26 cellular contexts compared by ENCODE assay signal in the genomic region with DNA sequence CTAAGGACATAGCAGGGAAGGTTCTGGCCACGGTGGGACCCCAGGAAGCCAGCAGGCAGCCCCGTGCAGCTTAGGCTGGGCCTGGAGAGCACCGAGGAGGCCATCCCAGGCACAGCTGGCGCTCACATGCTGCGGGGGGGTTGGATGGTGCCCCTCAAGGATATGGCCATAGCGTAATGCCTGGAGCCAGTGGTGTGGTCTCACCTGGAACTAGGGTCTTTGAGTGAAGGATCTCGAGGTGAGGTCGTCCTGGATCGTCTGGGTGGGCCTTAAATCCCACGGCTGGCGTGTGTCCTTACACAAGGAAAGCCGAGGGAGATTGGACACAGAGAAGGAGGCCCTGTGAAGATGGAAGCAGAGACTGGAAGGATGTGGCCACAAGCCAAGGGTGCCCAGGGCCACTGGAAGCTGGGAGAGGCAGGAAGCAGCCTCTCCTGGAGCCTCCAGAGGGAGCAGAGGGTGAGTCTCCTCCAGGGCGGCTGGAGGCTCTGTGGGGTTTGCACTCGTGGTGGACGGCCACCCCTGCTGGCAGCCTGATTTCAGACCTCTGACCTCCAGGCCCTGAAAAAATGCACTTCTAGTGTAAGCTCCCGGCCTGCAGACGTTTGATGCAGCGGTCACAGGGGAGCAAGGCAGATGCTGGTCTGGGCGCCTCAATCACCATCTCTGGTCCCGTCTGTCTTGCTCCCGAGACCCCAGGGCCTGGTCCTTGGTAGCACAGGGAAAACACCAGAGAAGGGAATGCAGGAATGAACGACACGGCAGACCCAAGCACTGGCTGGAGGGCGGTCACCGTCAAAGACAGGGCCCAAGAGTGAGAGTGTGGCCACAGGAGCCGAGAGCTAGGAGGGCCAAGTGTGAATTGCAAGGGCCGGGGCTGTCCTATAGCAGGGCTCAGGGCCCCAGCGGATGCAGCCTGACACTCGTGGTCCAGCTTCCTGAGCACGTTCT.
A peak's percentile ranks its signal among the peaks of the same experiment; 100 is the strongest.
DNase-seq lines count a peak whose midpoint lies in the region; ATAC-seq and TF ChIP-seq lines count a peak whose summit lies in the region.
"Had no signal": no experiment of that assay in that cellular context is flagged by ENCODE, and none has a peak within 500 bp of the region (broad histone marks: within the 10 kb centered on the region; RNA-seq: fewer than 3 reads in every experiment).

No MANE protein-coding gene starts in this region.

- H3K27ac Mint-ChIP-seq in activated naive CD8-positive, alpha-beta T cell treated with anti-CD3 and anti-CD28 coated beads, Interleukin-2, amount 10 ng/mL, durations not matched to agents 7 days and 5 days = no peak overlapping the region
- no peak overlapping the region for H3K27ac Mint-ChIP-seq in activated naive CD8-positive, alpha-beta T cell treated with anti-CD3 and anti-CD28 coated beads for 36 hours
- H3K27ac Mint-ChIP-seq in neural crest cell (ENCODE audit: unreplicated experiment) (peak overlapping the region; percentile 62), type B pancreatic cell (no peak overlapping the region)
- H3K27ac Mint-ChIP-seq: activated CD4-positive, alpha-beta T cell treated with anti-CD3 and anti-CD28 coated beads, Interleukin-2, amount 10 ng/mL, durations not matched to agents 24 days and 14 days; activated CD8-positive, alpha-beta memory T cell treated with anti-CD3 and anti-CD28 coated beads, Interleukin-2, amount 10 ng/mL, durations not matched to agents 7 days and 5 days; activated T-helper 17 cell treated with anti-CD3 and anti-CD28 coated beads, Interleukin-2, amount 50 U/mL, for 72 hours; immature natural killer cell; mesothelial cell of epicardium had no signal

- no peaks in the 10 kb centered on the region for H3K27me3 ChIP-seq in WERI-Rb-1 (ENCODE audit: insufficient read depth, low read depth, severe bottlenecking)
- no peaks in the 10 kb centered on the region for H3K27me3 ChIP-seq in A673 (replicated peaks; ENCODE audit: insufficient read depth, low read depth, low read length, poor library complexity)
- H3K27me3 ChIP-seq: BLaER1 had no signal

- peak; percentile 17 for DNase-seq in activated naive CD8-positive, alpha-beta T cell treated with anti-CD3 and anti-CD28 coated beads, Interleukin-2, amount 10 ng/mL, durations not matched to agents 7 days and 5 days
- no peak for DNase-seq in activated naive CD8-positive, alpha-beta T cell treated with anti-CD3 and anti-CD28 coated beads for 36 hours
- peak; percentile 6 for DNase-seq in WERI-Rb-1
- DNase-seq in neural crest cell (ENCODE audit: low read depth, low spot score) = no peak
- DNase-seq in type B pancreatic cell (ENCODE audit: extremely low spot score, unreplicated experiment) = peak; percentile 60
- DNase-seq in A673 (ENCODE audit: low spot score) = no peak
- DNase-seq in GOT3 (lab: John Stamatoyannopoulos, UW) = no peak
- DNase-seq: activated CD4-positive, alpha-beta T cell treated with anti-CD3 and anti-CD28 coated beads, Interleukin-2, amount 10 ng/mL, durations not matched to agents 24 days and 14 days; activated CD8-positive, alpha-beta memory T cell treated with anti-CD3 and anti-CD28 coated beads, Interleukin-2, amount 10 ng/mL, durations not matched to agents 7 days and 5 days; DMS53; HCEC 1CT; hypothalamus; immature natural killer cell; naive B cell; NCI-H1436; occipital lobe; T-helper 2 cell; trophoblast cell had no signal

- H3K9me3 Mint-ChIP-seq in activated naive CD8-positive, alpha-beta T cell treated with anti-CD3 and anti-CD28 coated beads, Interleukin-2, amount 10 ng/mL, durations not matched to agents 7 days and 5 days = no peaks in the 10 kb centered on the region
- H3K9me3 Mint-ChIP-seq in activated naive CD8-positive, alpha-beta T cell treated with anti-CD3 and anti-CD28 coated beads for 36 hours = no peaks in the 10 kb centered on the region
- H3K9me3 Mint-ChIP-seq in neural crest cell (no peaks in the 10 kb centered on the region), type B pancreatic cell (no peaks in the 10 kb centered on the region)
- H3K9me3 Mint-ChIP-seq: activated CD4-positive, alpha-beta T cell treated with anti-CD3 and anti-CD28 coated beads, Interleukin-2, amount 10 ng/mL, durations not matched to agents 24 days and 14 days; activated T-helper 17 cell treated with anti-CD3 and anti-CD28 coated beads, Interleukin-2, amount 50 U/mL, for 72 hours; immature natural killer cell had no signal

- no peak overlapping the region for H3K4me3 ChIP-seq in WERI-Rb-1 (ENCODE audit: low read depth, low read length)
- no peak overlapping the region for H3K4me3 ChIP-seq in A673 (ENCODE audit: low read depth, low read length, poor library complexity, severe bottlenecking)
- H3K4me3 ChIP-seq: BLaER1, left lung had no signal

- H3K4me1 ChIP-seq in A673 (ENCODE audit: insufficient read depth, low read length, poor library complexity, severe bottlenecking) = peaks cover 3% of the 10 kb centered on the region
- H3K4me1 ChIP-seq: left lung had no signal

- no peak for TF ChIP-seq CTCF in WERI-Rb-1 (IDR thresholded peaks at IDR 0.05; ENCODE audit: low read depth, low read length)
- no peak for TF ChIP-seq CTCF in neural crest cell (conservative IDR thresholded peaks at IDR 0.05)
- TF ChIP-seq CTCF in type B pancreatic cell (conservative IDR thresholded peaks at IDR 0.05) = no peak
- no peak for TF ChIP-seq CTCF in A673 (conservative IDR thresholded peaks at IDR 0.05; ENCODE audit: low read depth, low read length)

- no peaks in the 10 kb centered on the region for H3K4me1 Mint-ChIP-seq in activated naive CD8-positive, alpha-beta T cell treated with anti-CD3 and anti-CD28 coated beads, Interleukin-2, amount 10 ng/mL, durations not matched to agents 7 days and 5 days
- peaks cover 3% of the 10 kb centered on the region for H3K4me1 Mint-ChIP-seq in activated naive CD8-positive, alpha-beta T cell treated with anti-CD3 and anti-CD28 coated beads for 36 hours
- H3K4me1 Mint-ChIP-seq in neural crest cell (no peaks in the 10 kb centered on the region), type B pancreatic cell (ENCODE audit: unreplicated experiment) (peaks cover 7% of the 10 kb centered on the region)
- H3K4me1 Mint-ChIP-seq: activated CD4-positive, alpha-beta T cell treated with anti-CD3 and anti-CD28 coated beads, Interleukin-2, amount 10 ng/mL, durations not matched to agents 24 days and 14 days; activated CD8-positive, alpha-beta memory T cell treated with anti-CD3 and anti-CD28 coated beads, Interleukin-2, amount 10 ng/mL, durations not matched to agents 7 days and 5 days; activated T-helper 17 cell treated with anti-CD3 and anti-CD28 coated beads, Interleukin-2, amount 50 U/mL, for 72 hours; immature natural killer cell; naive B cell had no signal

- H3K36me3 ChIP-seq in WERI-Rb-1 = no peaks in the 10 kb centered on the region
- H3K36me3 ChIP-seq in A673 (ENCODE audit: insufficient read depth, low read length, poor library complexity, severe bottlenecking) = no peaks in the 10 kb centered on the region
- H3K36me3 ChIP-seq: BLaER1, left lung had no signal

- H3K4me3 Mint-ChIP-seq in activated naive CD8-positive, alpha-beta T cell treated with anti-CD3 and anti-CD28 coated beads, Interleukin-2, amount 10 ng/mL, durations not matched to agents 7 days and 5 days = no peak overlapping the region
- H3K4me3 Mint-ChIP-seq in activated naive CD8-positive, alpha-beta T cell treated with anti-CD3 and anti-CD28 coated beads for 36 hours = no peak overlapping the region
- H3K4me3 Mint-ChIP-seq in neural crest cell (no peak overlapping the region), type B pancreatic cell (no peak overlapping the region)
- H3K4me3 Mint-ChIP-seq: activated CD4-positive, alpha-beta T cell treated with anti-CD3 and anti-CD28 coated beads, Interleukin-2, amount 10 ng/mL, durations not matched to agents 24 days and 14 days; activated CD8-positive, alpha-beta memory T cell treated with anti-CD3 and anti-CD28 coated beads, Interleukin-2, amount 10 ng/mL, durations not matched to agents 7 days and 5 days; activated T-helper 17 cell treated with anti-CD3 and anti-CD28 coated beads, Interleukin-2, amount 50 U/mL, for 72 hours; brain; immature natural killer cell; mesothelial cell of epicardium; naive B cell had no signal

- POLR2A ChIA-PET in activated naive CD8-positive, alpha-beta T cell treated with anti-CD3 and anti-CD28 coated beads, Interleukin-2, amount 10 ng/mL, durations not matched to agents 7 days and 5 days (lab: Charles Lee) = no interaction called here
- POLR2A ChIA-PET in A673 (lab: Charles Lee; ENCODE audit: low non-redundant PET) = no interaction called here

- peaks cover 1% of the 10 kb centered on the region for H3K27me3 Mint-ChIP-seq in activated naive CD8-positive, alpha-beta T cell treated with anti-CD3 and anti-CD28 coated beads, Interleukin-2, amount 10 ng/mL, durations not matched to agents 7 days and 5 days
- H3K27me3 Mint-ChIP-seq in activated naive CD8-positive, alpha-beta T cell treated with anti-CD3 and anti-CD28 coated beads for 36 hours = no peaks in the 10 kb centered on the region
- H3K27me3 Mint-ChIP-seq in neural crest cell (ENCODE audit: low read depth) (no peaks in the 10 kb centered on the region), type B pancreatic cell (peaks cover 12% of the 10 kb centered on the region)
- H3K27me3 Mint-ChIP-seq: activated CD4-positive, alpha-beta T cell treated with anti-CD3 and anti-CD28 coated beads, Interleukin-2, amount 10 ng/mL, durations not matched to agents 24 days and 14 days; activated T-helper 17 cell treated with anti-CD3 and anti-CD28 coated beads, Interleukin-2, amount 50 U/mL, for 72 hours had no signal

- no peak for ATAC-seq in activated naive CD8-positive, alpha-beta T cell treated with anti-CD3 and anti-CD28 coated beads, Interleukin-2, amount 10 ng/mL, durations not matched to agents 7 days and 5 days (ENCODE audit: low read depth)
- ATAC-seq in HG02870 (IDR thresholded peaks at IDR 0.05; ENCODE audit: unreplicated experiment) = no peak
- ATAC-seq: activated CD8-positive, alpha-beta memory T cell treated with anti-CD3 and anti-CD28 coated beads, Interleukin-2, amount 10 ng/mL, durations not matched to agents 7 days and 5 days; activated T-helper 17 cell treated with anti-CD3 and anti-CD28 coated beads, Interleukin-2, amount 50 U/mL, for 72 hours; left lung had no signal

- H3K9me3 ChIP-seq in WERI-Rb-1 (ENCODE audit: severe bottlenecking) (no peaks in the 10 kb centered on the region), A673 (ENCODE audit: low read depth, low read length, poor library complexity, severe bottlenecking) (no peaks in the 10 kb centered on the region)
- H3K9me3 ChIP-seq: BLaER1 had no signal

- intact Hi-C loops in A673 (cut with micrococcal nuclease; ENCODE audit: unreplicated experiment) = no loop called here

- H3K27ac ChIP-seq in WERI-Rb-1 (no peak overlapping the region), A673 (ENCODE audit: low read depth, low read length, poor library complexity, severe bottlenecking) (no peak overlapping the region)
- H3K27ac ChIP-seq: BLaER1, HL-60, left lung, RWPE1 had no signal

- no peaks in the 10 kb centered on the region for H3K36me3 Mint-ChIP-seq in activated naive CD8-positive, alpha-beta T cell treated with anti-CD3 and anti-CD28 coated beads, Interleukin-2, amount 10 ng/mL, durations not matched to agents 7 days and 5 days
- H3K36me3 Mint-ChIP-seq in activated naive CD8-positive, alpha-beta T cell treated with anti-CD3 and anti-CD28 coated beads for 36 hours = no peaks in the 10 kb centered on the region
- H3K36me3 Mint-ChIP-seq in neural crest cell (ENCODE audit: low read depth) = no peaks in the 10 kb centered on the region
- no peaks in the 10 kb centered on the region for H3K36me3 Mint-ChIP-seq in type B pancreatic cell
- H3K36me3 Mint-ChIP-seq: activated CD8-positive, alpha-beta memory T cell treated with anti-CD3 and anti-CD28 coated beads, Interleukin-2, amount 10 ng/mL, durations not matched to agents 7 days and 5 days; brain; immature natural killer cell; mesothelial cell of epicardium had no signal

- CTCF ChIA-PET in A673 (lab: Charles Lee) = no interaction called here

- no TSS peak for BruUV-seq in A673 (replicated peaks; lab: Mats Ljungman, UMichigan)

Comparison
In these comparisons a context has a peak if more than half of its experiments do, and no peak if none do; other contexts are left out.
1. DNase-seq: peak in activated naive CD8-positive, alpha-beta T cell treated with anti-CD3 and anti-CD28 coated beads, Interleukin-2, amount 10 ng/mL, durations not matched to agents 7 days and 5 days (single experiment), WERI-Rb-1 (single experiment) and type B pancreatic cell (single experiment); none in activated naive CD8-positive, alpha-beta T cell treated with anti-CD3 and anti-CD28 coated beads for 36 hours (single experiment), neural crest cell (single experiment), A673 (single experiment) and GOT3 (single experiment).